15 cellular contexts compared by ENCODE assay signal in genomic region chr3:185753354-185753753, GRCh38.
"Had no signal": no experiment of that assay in that cellular context is flagged by ENCODE, and none has a peak within 500 bp of the region (broad histone marks: within the 10 kb centered on the region; RNA-seq: fewer than 3 reads in every experiment).

No MANE protein-coding gene starts in this region.

- H3K4me3 Mint-ChIP-seq: natural killer cell, neural progenitor cell had no signal

- DNase-seq: colonic mucosa; dermis blood vessel endothelial cell; heart left ventricle; islet precursor cell; mammary epithelial cell; natural killer cell; nucleus accumbens; ovary; small intestine; stimulated activated CD4-positive, alpha-beta T cell treated with anti-CD3 and anti-CD28 coated beads, Interleukin-12 subunit alpha, Interleukin-12 subunit beta, amount 100 ng/mL, for 4 hours; stimulated activated naive CD4-positive, alpha-beta T cell treated with Interleukin-2 at 50 U/mL for 16 hours; trophoblast cell had no signal

- H3K9ac ChIP-seq: neural progenitor cell had no signal

- ATAC-seq: heart left ventricle, left lobe of liver, natural killer cell had no signal

- H3K27ac ChIP-seq: colonic mucosa, heart left ventricle, neural progenitor cell, ovary, right atrium auricular region had no signal

- H2AFZ ChIP-seq: neural progenitor cell had no signal

- H3K36me3 Mint-ChIP-seq: natural killer cell had no signal

- H3K4me3 ChIP-seq: colonic mucosa, heart left ventricle, neural progenitor cell, ovary, right atrium auricular region had no signal

- H3K27me3 ChIP-seq: colonic mucosa, heart left ventricle, neural progenitor cell, ovary, right atrium auricular region had no signal

- H3K27ac Mint-ChIP-seq: natural killer cell, neural progenitor cell had no signal

- H3K36me3 ChIP-seq: colonic mucosa, heart left ventricle, neural progenitor cell, ovary, right atrium auricular region had no signal

- H3K4me2 ChIP-seq: neural progenitor cell had no signal

- H3K4me1 ChIP-seq: neural progenitor cell, right atrium auricular region had no signal

- H3K9me3 ChIP-seq: colonic mucosa, right atrium auricular region had no signal
